ENCODE assay signal across 24 cellular contexts in genomic region chr1:229066591-229066990, GRCh38.
"Had no signal": no experiment of that assay in that cellular context is flagged by ENCODE, and none has a peak within 500 bp of the region (broad histone marks: within the 10 kb centered on the region; RNA-seq: fewer than 3 reads in every experiment).

No MANE protein-coding gene starts in this region.

- H3K27me3 Mint-ChIP-seq: activated CD4-positive, alpha-beta memory T cell treated with anti-CD3 and anti-CD28 coated beads for 36 hours; activated CD4-positive, alpha-beta T cell treated with anti-CD3 and anti-CD28 coated beads, Interleukin-2, amount 10 ng/mL, durations not matched to agents 7 days and 5 days; activated naive CD8-positive, alpha-beta T cell; activated T-helper 17 cell treated with anti-CD3 and anti-CD28 coated beads, Interleukin-2, amount 50 U/mL, for 72 hours had no signal

- H3K27ac Mint-ChIP-seq: activated CD4-positive, alpha-beta memory T cell treated with anti-CD3 and anti-CD28 coated beads for 36 hours; activated CD4-positive, alpha-beta T cell treated with anti-CD3 and anti-CD28 coated beads, Interleukin-2, amount 10 ng/mL, durations not matched to agents 7 days and 5 days; activated naive CD4-positive, alpha-beta T cell treated with anti-CD3 and anti-CD28 coated beads for 36 hours; activated naive CD8-positive, alpha-beta T cell; activated T-helper 17 cell treated with anti-CD3 and anti-CD28 coated beads, Interleukin-2, amount 50 U/mL, for 72 hours had no signal

- ATAC-seq: activated T-helper 17 cell treated with anti-CD3 and anti-CD28 coated beads, Interleukin-2, amount 50 U/mL, for 72 hours; K562 had no signal

- H3K36me3 Mint-ChIP-seq: activated CD4-positive, alpha-beta memory T cell treated with anti-CD3 and anti-CD28 coated beads for 36 hours; activated naive CD8-positive, alpha-beta T cell had no signal

- H3K9me3 Mint-ChIP-seq: activated CD4-positive, alpha-beta memory T cell treated with anti-CD3 and anti-CD28 coated beads for 36 hours; activated CD4-positive, alpha-beta T cell treated with anti-CD3 and anti-CD28 coated beads, Interleukin-2, amount 10 ng/mL, durations not matched to agents 7 days and 5 days; activated naive CD4-positive, alpha-beta T cell treated with anti-CD3 and anti-CD28 coated beads for 36 hours; activated T-helper 17 cell treated with anti-CD3 and anti-CD28 coated beads, Interleukin-2, amount 50 U/mL, for 72 hours had no signal

- H3K4me3 Mint-ChIP-seq: activated CD4-positive, alpha-beta memory T cell treated with anti-CD3 and anti-CD28 coated beads for 36 hours; activated CD4-positive, alpha-beta T cell treated with anti-CD3 and anti-CD28 coated beads, Interleukin-2, amount 10 ng/mL, durations not matched to agents 7 days and 5 days; activated naive CD4-positive, alpha-beta T cell treated with anti-CD3 and anti-CD28 coated beads for 36 hours; activated naive CD8-positive, alpha-beta T cell; activated T-helper 17 cell treated with anti-CD3 and anti-CD28 coated beads, Interleukin-2, amount 50 U/mL, for 72 hours had no signal

- DNase-seq: activated CD4-positive, alpha-beta memory T cell treated with anti-CD3 and anti-CD28 coated beads for 36 hours; activated CD4-positive, alpha-beta T cell treated with anti-CD3 and anti-CD28 coated beads, Interleukin-2, amount 10 ng/mL, durations not matched to agents 7 days and 5 days; activated CD4-positive, CD25-positive, alpha-beta regulatory T cell; activated CD8-positive, alpha-beta memory T cell treated with anti-CD3 and anti-CD28 coated beads for 24 hours; activated gamma-delta T cell; activated naive CD4-positive, alpha-beta T cell treated with anti-CD3 and anti-CD28 coated beads for 36 hours; activated T-cell treated with anti-CD3 and anti-CD28 coated beads for 4 hours; activated T-cell treated with anti-CD3 and anti-CD28 coated beads, Interleukin-2, amount 50 U/mL, for 48 hours; amygdala; brain microvascular endothelial cell; Kasumi-1; NCI-H1930; NCI-H2171; NCI-H226; NCI-H526; NCI-H82; Peyer's patch; Right ventricle myocardium superior; SJCRH30; SK-N-SH; SW 1271 had no signal
